Comparison of ENCODE assay signal across 18 cellular contexts in the genomic region with DNA sequence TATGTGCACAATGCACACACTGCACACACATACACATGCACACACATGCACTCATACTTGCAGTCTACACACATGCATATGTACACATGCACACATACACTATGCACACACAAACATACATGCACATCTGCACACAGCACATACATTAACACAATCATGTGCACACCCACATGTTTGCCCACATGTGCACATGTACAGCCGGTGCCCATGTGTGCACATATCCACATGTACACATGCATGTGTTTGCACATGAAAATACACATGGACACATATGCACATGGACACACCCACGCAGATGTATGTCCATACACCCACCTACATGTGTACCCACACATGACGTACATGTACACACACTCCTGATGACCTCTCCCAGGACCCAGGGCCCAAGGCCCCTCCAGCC.
A peak's percentile ranks its signal among the peaks of the same experiment; 100 is the strongest.
DNase-seq lines count a peak whose midpoint lies in the region; ATAC-seq, FAIRE-seq and TF ChIP-seq lines count a peak whose summit lies in the region.
"Had no signal": no experiment of that assay in that cellular context is flagged by ENCODE, and none has a peak within 500 bp of the region (broad histone marks: within the 10 kb centered on the region; RNA-seq: fewer than 3 reads in every experiment).

No MANE protein-coding gene starts in this region.

- H3K4me2 ChIP-seq in endothelial cell of umbilical vein (ENCODE audit: insufficient read depth, low read length) (no peak overlapping the region), neural progenitor cell (no peak overlapping the region)

- dilution Hi-C loops in endothelial cell of umbilical vein (cut with MboI; ENCODE audit: extremely low pct_ligation_motif_present, low sequenced_read_pairs) = no loop called here

- H3K27me3 ChIP-seq in endodermal cell (ENCODE audit: control insufficient read depth, insufficient read depth, low read length, poor library complexity, severe bottlenecking) = no peaks in the 10 kb centered on the region
- no peaks in the 10 kb centered on the region for H3K27me3 ChIP-seq in endothelial cell of umbilical vein (ENCODE audit: control insufficient read depth in 2 of 2, insufficient read depth in 2 of 2, low read length in 2 of 2)
- no peaks in the 10 kb centered on the region for H3K27me3 ChIP-seq in neural progenitor cell

- no peaks in the 10 kb centered on the region for H3K9me1 ChIP-seq in endothelial cell of umbilical vein (replicated peaks; ENCODE audit: control insufficient read depth, extremely low read depth, insufficient read depth, low read length)

- intact Hi-C loops in endothelial cell of umbilical vein (cut with micrococcal nuclease) = no loop called here

- H3K79me2 ChIP-seq in endothelial cell of umbilical vein (ENCODE audit: control insufficient read depth, insufficient read depth, low read length) (no peaks in the 10 kb centered on the region), neural progenitor cell (ENCODE audit: low read depth) (no peaks in the 10 kb centered on the region)

- H2AFZ ChIP-seq in endothelial cell of umbilical vein (ENCODE audit: low read depth, low read length) (no peak overlapping the region), neural progenitor cell (replicated peaks) (no peak overlapping the region)
- H2AFZ ChIP-seq: GM23248 had no signal

- 76 to 100% methylated on average over 1 to 3 of the region's 3 CpGs for WGBS in endodermal cell (ENCODE audit: insufficient coverage in 1 of 2, insufficient read length in 1 of 2), 2 experiments

- TF ChIP-seq POLR2A in endothelial cell of umbilical vein (IDR thresholded peaks at IDR 0.05; ENCODE audit: low read depth, low read length) = no peak

- H3K27ac Mint-ChIP-seq in endodermal cell (no peak overlapping the region), neural progenitor cell (no peak overlapping the region)
- H3K27ac Mint-ChIP-seq: CD8-positive, alpha-beta T cell had no signal

- H4K20me1 ChIP-seq in endothelial cell of umbilical vein (replicated peaks; ENCODE audit: control insufficient read depth, extremely low read depth, insufficient read depth, low read length) = no peaks in the 10 kb centered on the region
- no peaks in the 10 kb centered on the region for H4K20me1 ChIP-seq in neural progenitor cell (ENCODE audit: low read depth)

- peaks cover 10% of the 10 kb centered on the region for H3F3A ChIP-seq in neural progenitor cell (ENCODE audit: low read depth)

- no peak for ATAC-seq in HG03175 (IDR thresholded peaks at IDR 0.05; ENCODE audit: unreplicated experiment)
- ATAC-seq: CD8-positive, alpha-beta T cell had no signal

- no peaks in the 10 kb centered on the region for H3K4me1 ChIP-seq in endodermal cell (ENCODE audit: control insufficient read depth, insufficient read depth, low read length)
- H3K4me1 ChIP-seq in endothelial cell of umbilical vein (ENCODE audit: control insufficient read depth, extremely low read depth, insufficient read depth, low read length) = no peaks in the 10 kb centered on the region
- no peaks in the 10 kb centered on the region for H3K4me1 ChIP-seq in neural progenitor cell
- H3K4me1 ChIP-seq: Caco-2 had no signal

- H3K4me1 Mint-ChIP-seq in endodermal cell (no peaks in the 10 kb centered on the region), neural progenitor cell (peaks cover 18% of the 10 kb centered on the region)
- H3K4me1 Mint-ChIP-seq: CD4-positive, CD25-positive, alpha-beta regulatory T cell had no signal

- no TSS peak for BruUV-seq in endothelial cell of umbilical vein (replicated peaks; lab: Mats Ljungman, UMichigan)

- no peaks in the 10 kb centered on the region for H3K36me3 ChIP-seq in endodermal cell (ENCODE audit: control insufficient read depth, insufficient read depth, low read length)
- H3K36me3 ChIP-seq in endothelial cell of umbilical vein (ENCODE audit: control insufficient read depth in 2 of 2, extremely low read depth in 1 of 2, insufficient read depth in 2 of 2, low read length in 2 of 2) = no peaks in the 10 kb centered on the region
- H3K36me3 ChIP-seq in neural progenitor cell = no peaks in the 10 kb centered on the region

- DNase-seq in endodermal cell (no peak), endothelial cell of umbilical vein (ENCODE audit: low read depth, low spot score) (no peak), neural progenitor cell (ENCODE audit: low spot score) (no peak), NCI-H1092 treated with DMSO at 0.1 percent for 48 hours (lab: John Stamatoyannopoulos, UW) (no peak), CD1c-positive myeloid dendritic cell (ENCODE audit: extremely low spot score) (no peak)
- DNase-seq: C1 segment of cervical spinal cord; Caco-2; CD4-positive, CD25-positive, alpha-beta regulatory T cell; CD8-positive, alpha-beta T cell; DMS153; DND-41; GM23248; H7; HCEC 1CT had no signal

- H3K4me3 Mint-ChIP-seq in endodermal cell (no peak overlapping the region), neural progenitor cell (peak overlapping the region; percentile 2)
- H3K4me3 Mint-ChIP-seq: CD4-positive, CD25-positive, alpha-beta regulatory T cell; CD8-positive, alpha-beta T cell had no signal

- H3K9ac ChIP-seq in endodermal cell (ENCODE audit: extremely low read depth, low read length, poor library complexity, severe bottlenecking) (no peak overlapping the region), endothelial cell of umbilical vein (replicated peaks; ENCODE audit: extremely low read depth, insufficient read depth, low read length) (no peak overlapping the region), neural progenitor cell (no peak overlapping the region)
- H3K9ac ChIP-seq: GM23248 had no signal

- H3K27ac ChIP-seq in endodermal cell (ENCODE audit: low read depth, low read length) = no peak overlapping the region
- no peak overlapping the region for H3K27ac ChIP-seq in endothelial cell of umbilical vein (ENCODE audit: insufficient read depth, low read depth, low read length)
- H3K27ac ChIP-seq in neural progenitor cell = no peak overlapping the region
- H3K27ac ChIP-seq: GM23248 had no signal

- TF ChIP-seq CTCF in endodermal cell (conservative IDR thresholded peaks at IDR 0.05) = no peak
- no peak for TF ChIP-seq CTCF in endothelial cell of umbilical vein (IDR thresholded peaks at IDR 0.05; ENCODE audit: extremely low read depth in 1 of 2, insufficient read depth in 1 of 2, low read depth in 1 of 2, low read length in 2 of 2)
- TF ChIP-seq CTCF in neural progenitor cell (IDR thresholded peaks at IDR 0.05) = no peak

- H3K9me3 Mint-ChIP-seq in endodermal cell (peaks cover 98% of the 10 kb centered on the region), neural progenitor cell (peaks cover 7% of the 10 kb centered on the region)
- H3K9me3 Mint-ChIP-seq: CD8-positive, alpha-beta T cell had no signal

- CTCF ChIA-PET in endothelial cell of umbilical vein (lab: Charles Lee) = no interaction called here

- FAIRE-seq in endothelial cell of umbilical vein (lab: Jason Lieb, UNC) = no peak
- FAIRE-seq: G401.6, GM12892, H1 had no signal

- H3K36me3 Mint-ChIP-seq in endodermal cell (ENCODE audit: low read depth) = peaks cover 10% of the 10 kb centered on the region
- no peaks in the 10 kb centered on the region for H3K36me3 Mint-ChIP-seq in neural progenitor cell
- H3K36me3 Mint-ChIP-seq: CD4-positive, CD25-positive, alpha-beta regulatory T cell; CD8-positive, alpha-beta T cell had no signal

- H3K27me3 Mint-ChIP-seq in endodermal cell (ENCODE audit: insufficient read depth) (no peaks in the 10 kb centered on the region), neural progenitor cell (ENCODE audit: insufficient read depth, low read depth) (peaks cover 16% of the 10 kb centered on the region)
- H3K27me3 Mint-ChIP-seq: CD4-positive, CD25-positive, alpha-beta regulatory T cell had no signal

- POLR2A ChIA-PET in endothelial cell of umbilical vein (lab: Charles Lee) = no interaction called here

- peaks cover 32% of the 10 kb centered on the region for H3K9me3 ChIP-seq in endodermal cell (ENCODE audit: control insufficient read depth, low read length)
- peaks cover 3% of the 10 kb centered on the region for H3K9me3 ChIP-seq in endothelial cell of umbilical vein (replicated peaks; ENCODE audit: control insufficient read depth, insufficient read depth, low read length)
- peaks cover 8% of the 10 kb centered on the region for H3K9me3 ChIP-seq in neural progenitor cell (ENCODE audit: low read depth)
- H3K9me3 ChIP-seq: Caco-2 had no signal

- H3K4me3 ChIP-seq in endodermal cell (ENCODE audit: low read length) (peak overlapping the region; percentile 53), endothelial cell of umbilical vein (replicated peaks in 1 of 3; ENCODE audit: insufficient read depth in 1 of 3, low read depth in 1 of 3, low read length in 3 of 3) (no peak overlapping the region), neural progenitor cell (no peak overlapping the region)
- H3K4me3 ChIP-seq: GM23248 had no signal

TF ChIP-seq in endothelial cell of umbilical vein, 7 proteins besides CTCF, POLR2A, EP300 and RAD21:
- TF ChIP-seq FOS (IDR thresholded peaks at IDR 0.05; ENCODE audit: borderline replicate concordance, insufficient read depth, low read length) (no peak), MAX (IDR thresholded peaks at IDR 0.05; ENCODE audit: insufficient read depth, insufficient read length) (peak; percentile 25), EZH2 (IDR thresholded peaks at IDR 0.05; ENCODE audit: borderline replicate concordance, low read depth, low read length, severe bottlenecking) (no peak)
